9 cellular contexts compared by ENCODE assay signal in the genomic region with DNA sequence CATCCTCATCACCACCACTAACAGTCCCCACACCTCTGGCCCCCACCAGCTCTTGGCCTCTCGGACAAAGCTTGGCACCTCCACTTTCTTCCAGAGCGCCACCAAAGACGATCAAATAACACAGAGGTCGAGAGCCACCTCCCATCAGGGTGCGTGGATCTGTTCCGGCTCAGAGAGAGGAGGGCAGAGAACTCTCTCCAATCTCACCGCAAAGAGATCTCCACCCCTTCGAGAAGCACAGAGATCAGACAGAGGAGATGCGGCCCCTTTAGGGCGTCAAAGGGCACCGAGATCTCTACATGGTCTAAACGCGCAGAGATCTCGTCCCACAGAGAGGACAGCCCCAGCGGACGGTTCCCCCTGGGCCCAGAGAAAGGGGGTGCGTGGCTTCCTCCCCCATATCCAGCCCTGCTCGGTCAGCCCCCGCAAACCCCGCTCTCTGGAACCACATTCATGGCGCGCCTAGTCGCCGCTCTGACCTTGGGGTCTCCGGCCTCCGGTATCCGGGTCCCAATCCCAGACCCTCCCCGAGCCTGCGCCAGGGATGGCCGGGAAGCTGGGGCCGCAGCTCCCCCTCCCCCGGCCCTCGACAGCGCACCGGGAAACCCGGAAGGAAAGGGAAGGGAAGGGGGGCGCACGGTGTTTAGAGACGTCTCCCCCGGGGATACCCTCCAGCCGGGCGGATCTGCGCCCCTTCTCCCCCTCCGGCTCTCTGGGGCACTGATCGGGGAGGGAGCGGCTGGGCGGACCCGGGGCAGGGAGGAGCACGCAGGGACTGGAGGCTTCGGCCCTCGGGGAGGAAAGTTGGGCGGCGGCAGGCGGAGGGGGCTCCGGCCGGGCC. TPM values are rescaled to one million over a fixed set of nuclear protein-coding genes. Genes with fewer than 3 reads are reported as not detected.
A peak's percentile ranks its signal among the peaks of the same experiment; 100 is the strongest.
DNase-seq lines count a peak whose midpoint lies in the region; ATAC-seq and TF ChIP-seq lines count a peak whose summit lies in the region.
"Had no signal": no experiment of that assay in that cellular context is flagged by ENCODE, and none has a peak within 500 bp of the region (broad histone marks: within the 10 kb centered on the region; RNA-seq: fewer than 3 reads in every experiment).

No MANE protein-coding gene starts in this region.

- no TSS peak for BruUV-seq in A673 (replicated peaks; lab: Mats Ljungman, UMichigan)

- POLR2A ChIA-PET in A673 (lab: Charles Lee; ENCODE audit: low non-redundant PET), result no interaction called here

- CTCF ChIA-PET in A673 (lab: Charles Lee), result no interaction called here

- in situ Hi-C loops in brain microvascular endothelial cell (cut with HindIII; ENCODE audit: low pct_ligation_motif_present, low sequenced_read_pairs), result no loop called here

- H3K27me3 Mint-ChIP-seq in HFFc6 (ENCODE audit: insufficient read depth), result peaks cover 20% of the 10 kb centered on the region

- peak overlapping the region; percentile 52 for H3K4me3 Mint-ChIP-seq in HFFc6

- H3K36me3 Mint-ChIP-seq in HFFc6 (ENCODE audit: low read depth), result no peaks in the 10 kb centered on the region
- H3K36me3 Mint-ChIP-seq: brain had no signal

- H3K36me3 ChIP-seq in A673 (ENCODE audit: insufficient read depth, low read length, poor library complexity, severe bottlenecking) (no peaks in the 10 kb centered on the region), brain microvascular endothelial cell (replicated peaks) (no peaks in the 10 kb centered on the region), mucosa of descending colon (ENCODE audit: low read depth) (no peaks in the 10 kb centered on the region)

- H3K9me3 ChIP-seq in A673 (ENCODE audit: low read depth, low read length, poor library complexity, severe bottlenecking) (no peaks in the 10 kb centered on the region), mucosa of descending colon (no peaks in the 10 kb centered on the region)

- no peak for ATAC-seq in mucosa of descending colon
- ATAC-seq in GM21528 (IDR thresholded peaks at IDR 0.05; ENCODE audit: low FRiP score, unreplicated experiment), result no peak

- H3K27ac Mint-ChIP-seq in HFFc6, result no peak overlapping the region
- H3K27ac Mint-ChIP-seq: brain had no signal

- H3K4me3 ChIP-seq in A673 (ENCODE audit: low read depth, low read length, poor library complexity, severe bottlenecking), result peak overlapping the region; percentile 43
- peak overlapping the region; percentile 47 for H3K4me3 ChIP-seq in brain microvascular endothelial cell (ENCODE audit: low read depth, low read length)
- peak overlapping the region; percentile 19 for H3K4me3 ChIP-seq in mucosa of descending colon

- H3K4me1 ChIP-seq in A673 (ENCODE audit: insufficient read depth, low read length, poor library complexity, severe bottlenecking), result no peaks in the 10 kb centered on the region
- peaks cover 7% of the 10 kb centered on the region for H3K4me1 ChIP-seq in mucosa of descending colon (ENCODE audit: low read depth)

- TF ChIP-seq CTCF in A673 (conservative IDR thresholded peaks at IDR 0.05; ENCODE audit: low read depth, low read length), result no peak
- TF ChIP-seq CTCF in HFFc6 (IDR thresholded peaks at IDR 0.05), result no peak
- TF ChIP-seq CTCF in brain microvascular endothelial cell (IDR thresholded peaks at IDR 0.05; ENCODE audit: low read depth, low read length, missing control alignments), result no peak
- no peak for TF ChIP-seq CTCF in mucosa of descending colon (IDR thresholded peaks at IDR 0.05)

- H3K27ac ChIP-seq in A673 (ENCODE audit: low read depth, low read length, poor library complexity, severe bottlenecking) (no peak overlapping the region), brain microvascular endothelial cell (no peak overlapping the region)

- DNase-seq in A673 (ENCODE audit: low spot score) (no peak), HFFc6 (no peak), brain microvascular endothelial cell (no peak), mucosa of descending colon (peak in 1 of 3 donors; percentile 6), kidney tubule cell (ENCODE audit: low spot score) (no peak), NCI-H1092 treated with DMSO at 0.1 percent for 48 hours (lab: John Stamatoyannopoulos, UW) (no peak)
- no peak for DNase-seq in stimulated activated CD4-positive, alpha-beta T cell treated with anti-CD3 and anti-CD28 coated beads, Interleukin-4, amount 100 ng/mL, for 1 hour

- no peaks in the 10 kb centered on the region for H3K27me3 ChIP-seq in A673 (replicated peaks; ENCODE audit: insufficient read depth, low read depth, low read length, poor library complexity)
- H3K27me3 ChIP-seq in brain microvascular endothelial cell (replicated peaks), result peaks cover 7% of the 10 kb centered on the region

- H3K4me1 Mint-ChIP-seq in HFFc6 (ENCODE audit: low read depth), result no peaks in the 10 kb centered on the region

- no peaks in the 10 kb centered on the region for H3K9me3 Mint-ChIP-seq in HFFc6
- H3K9me3 Mint-ChIP-seq: brain had no signal

- intact Hi-C loops in A673 (cut with micrococcal nuclease; ENCODE audit: unreplicated experiment), result no loop called here
- intact Hi-C loops in mucosa of descending colon (cut with DNase I, micrococcal nuclease), result no loop called here

RNA-seq across cellular contexts. Expression of a gene that starts 0.6 kb away (rescaled TPM):
- 0.54 and 1.0 TPM in 2 replicates for total RNA-seq in A673 (2021)
- under 1 TPM in 3 of 6 experiments, not detected in 3; 0.05 to 0.46 (median 0.28) TPM for total RNA-seq in HFFc6 (2021; fragmentation: NEBNext Ultra II Directional; extraction: Animal tissue kit (Norgen Biotek cat#: 25700))
- total RNA-seq in mucosa of descending colon, result 1 to 10 TPM in 1 of 3 donors, under 1 TPM in 2; 0.31 to 1.3 (median 0.32) TPM
